In the genomic region with DNA sequence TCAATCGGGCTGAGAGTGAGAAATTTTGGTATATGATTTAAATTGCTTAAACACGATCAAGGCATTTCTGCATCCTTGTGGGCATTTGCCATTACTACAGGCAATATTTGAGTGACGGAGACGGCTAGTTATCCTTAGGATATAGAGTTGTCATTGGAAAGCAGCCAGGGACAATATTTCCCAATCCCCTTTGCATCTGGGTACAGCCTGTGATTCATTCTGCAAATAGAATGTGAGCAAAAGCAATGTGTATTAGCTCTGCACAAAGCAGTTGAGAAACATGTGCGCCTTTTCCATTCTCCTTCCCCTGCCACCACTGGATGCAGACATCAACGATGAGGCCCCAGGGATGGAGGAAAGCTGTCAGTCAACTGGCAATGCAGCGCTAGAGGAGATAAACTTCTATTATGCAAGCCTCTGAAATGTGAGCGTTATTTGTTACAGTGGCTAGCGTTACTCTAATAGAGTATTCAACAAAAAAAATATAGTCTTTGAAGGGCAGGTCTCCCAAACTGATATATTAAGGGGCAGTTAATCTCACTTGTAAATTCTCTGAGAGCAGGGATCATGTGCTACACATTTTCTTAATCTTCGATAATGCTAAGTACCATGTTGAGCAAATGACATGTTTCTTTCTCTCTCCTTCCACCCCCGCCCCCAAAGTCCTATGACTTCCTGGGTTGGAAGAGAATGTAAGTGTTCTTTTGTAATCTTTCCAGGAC, we compare ENCODE assay signal across 8 cellular contexts. TPM values are rescaled to one million over a fixed set of nuclear protein-coding genes. Genes with fewer than 3 reads are reported as not detected.
A peak's percentile ranks its signal among the peaks of the same experiment; 100 is the strongest.
DNase-seq lines count a peak whose midpoint lies in the region; ATAC-seq and TF ChIP-seq lines count a peak whose summit lies in the region.

No MANE protein-coding gene starts in this region.

- H3K4me3 Mint-ChIP-seq in neural progenitor cell, result no peak overlapping the region
- no peak overlapping the region for H3K4me3 Mint-ChIP-seq in activated naive CD4-positive, alpha-beta T cell treated with anti-CD3 and anti-CD28 coated beads, Interleukin-2, amount 10 ng/mL, durations not matched to agents 7 days and 5 days

- in situ Hi-C loops in HAP-1 (cut with MboI; ENCODE audit: low sequenced_read_pairs), result no loop called here

- H3K27me3 ChIP-seq in neural progenitor cell (no peaks in the 10 kb centered on the region), HAP-1 (ENCODE audit: low read depth) (no peaks in the 10 kb centered on the region)

- H3K9me3 ChIP-seq in neural progenitor cell (ENCODE audit: low read depth) (no peaks in the 10 kb centered on the region), HAP-1 (no peaks in the 10 kb centered on the region)

- H3K36me3 ChIP-seq in neural progenitor cell (no peaks in the 10 kb centered on the region), HAP-1 (replicated peaks) (no peaks in the 10 kb centered on the region)

- no peaks in the 10 kb centered on the region for H3K4me1 Mint-ChIP-seq in neural progenitor cell
- H3K4me1 Mint-ChIP-seq in activated naive CD4-positive, alpha-beta T cell treated with anti-CD3 and anti-CD28 coated beads, Interleukin-2, amount 10 ng/mL, durations not matched to agents 7 days and 5 days, result peaks cover 10% of the 10 kb centered on the region

- no peak overlapping the region for H3K9ac ChIP-seq in neural progenitor cell

- no peaks in the 10 kb centered on the region for H4K20me1 ChIP-seq in neural progenitor cell (ENCODE audit: low read depth)

- H3K27me3 Mint-ChIP-seq in neural progenitor cell (ENCODE audit: insufficient read depth, low read depth), result peaks cover 10% of the 10 kb centered on the region
- peaks cover 7% of the 10 kb centered on the region for H3K27me3 Mint-ChIP-seq in activated naive CD4-positive, alpha-beta T cell treated with anti-CD3 and anti-CD28 coated beads, Interleukin-2, amount 10 ng/mL, durations not matched to agents 7 days and 5 days

- no peak overlapping the region for H3K4me2 ChIP-seq in neural progenitor cell

- H3K27ac ChIP-seq in neural progenitor cell, result no peak overlapping the region

- no peak overlapping the region for H3K27ac Mint-ChIP-seq in neural progenitor cell
- H3K27ac Mint-ChIP-seq in activated naive CD4-positive, alpha-beta T cell treated with anti-CD3 and anti-CD28 coated beads, Interleukin-2, amount 10 ng/mL, durations not matched to agents 7 days and 5 days, result no peak overlapping the region

- CTCF ChIA-PET in activated naive CD4-positive, alpha-beta T cell treated with anti-CD3 and anti-CD28 coated beads, Interleukin-2, amount 10 ng/mL, durations not matched to agents 7 days and 5 days (lab: Charles Lee), result no interaction called here

- DNase-seq in GM03348 (ENCODE audit: low spot score) (peak; percentile 86), NCI-H82 (lab: John Stamatoyannopoulos, UW) (peak; percentile 48), dermis microvascular lymphatic vessel endothelial cell (ENCODE audit: low read depth in 2 of 2) (peak; percentile 90 to 96), neural progenitor cell (ENCODE audit: low spot score) (no peak), cerebellum (ENCODE audit: low spot score) (no peak), HAP-1 (ENCODE audit: low spot score in 2 of 2) (no peak)
- DNase-seq in activated naive CD4-positive, alpha-beta T cell treated with anti-CD3 and anti-CD28 coated beads, Interleukin-2, amount 10 ng/mL, durations not matched to agents 7 days and 5 days, result no peak

- no peaks in the 10 kb centered on the region for H3K9me3 Mint-ChIP-seq in neural progenitor cell
- no peaks in the 10 kb centered on the region for H3K9me3 Mint-ChIP-seq in activated naive CD4-positive, alpha-beta T cell treated with anti-CD3 and anti-CD28 coated beads, Interleukin-2, amount 10 ng/mL, durations not matched to agents 7 days and 5 days

- H3K79me2 ChIP-seq in neural progenitor cell (ENCODE audit: low read depth), result no peaks in the 10 kb centered on the region

- H3K4me3 ChIP-seq in neural progenitor cell, result no peak overlapping the region
- H3K4me3 ChIP-seq in HAP-1, result no peak overlapping the region

- TF ChIP-seq CTCF in neural progenitor cell (IDR thresholded peaks at IDR 0.05), result peak; percentile 10

- H3K36me3 Mint-ChIP-seq in neural progenitor cell, result no peaks in the 10 kb centered on the region
- H3K36me3 Mint-ChIP-seq in activated naive CD4-positive, alpha-beta T cell treated with anti-CD3 and anti-CD28 coated beads, Interleukin-2, amount 10 ng/mL, durations not matched to agents 7 days and 5 days, result no peaks in the 10 kb centered on the region

- H2AFZ ChIP-seq in neural progenitor cell (replicated peaks), result no peak overlapping the region

- H3K4me1 ChIP-seq in neural progenitor cell (no peaks in the 10 kb centered on the region), HAP-1 (no peaks in the 10 kb centered on the region)

- no peaks in the 10 kb centered on the region for H3F3A ChIP-seq in neural progenitor cell (ENCODE audit: low read depth)

- no peak for ATAC-seq in GM21360 (IDR thresholded peaks at IDR 0.05; ENCODE audit: unreplicated experiment)

RNA-seq across cellular contexts. Expression of a gene that starts 37.1 kb away (rescaled TPM):
- total RNA-seq in dermis microvascular lymphatic vessel endothelial cell (22.5 and 35.5 TPM in 2 replicates), neural progenitor cell (ENCODE audit: low replicate concordance) (45.6 and 64.5 TPM in 2 replicates), cerebellum (26.0 TPM)

Comparison
In these comparisons a context has a peak if more than half of its experiments do, and no peak if none do; other contexts are left out.
1. DNase-seq: peak in GM03348 (single experiment), NCI-H82 (single experiment) and dermis microvascular lymphatic vessel endothelial cell (2 of 2); none in neural progenitor cell (single experiment), cerebellum (single experiment), HAP-1 (0 of 2) and activated naive CD4-positive, alpha-beta T cell treated with anti-CD3 and anti-CD28 coated beads, Interleukin-2, amount 10 ng/mL, durations not matched to agents 7 days and 5 days (single experiment).